Comparison of ENCODE assay signal across 8 cellular contexts in genomic region chr7:102395958-102396709, GRCh38. TPM values are rescaled to one million over a fixed set of nuclear protein-coding genes. Genes with fewer than 3 reads are reported as not detected.
DNase-seq lines count a peak whose midpoint lies in the region; ATAC-seq and TF ChIP-seq lines count a peak whose summit lies in the region.

Gene PRKRIP1, plus strand, starts transcription at chr7:102396363. Its CDS starts 49 bp downstream, at chr7:102396412.

- ATAC-seq in naive thymus-derived CD8-positive, alpha-beta T cell, result peak; percentile 97 to 99
- peak; percentile 99 for ATAC-seq in stimulated activated naive B cell treated with anti-CD40 and anti-IgM and Interleukin-4, amounts not matched to agents 10 μg/mL and 1 μg/mL and 100 μg/mL, for 72 hours (replicated peaks)

- H3K27me3 Mint-ChIP-seq in naive thymus-derived CD8-positive, alpha-beta T cell, result no peaks in the 10 kb centered on the region
- H3K27me3 Mint-ChIP-seq in stimulated activated naive B cell treated with anti-CD40 and anti-IgM and Interleukin-4, amounts not matched to agents 10 μg/mL and 1 μg/mL and 100 μg/mL, for 72 hours, result no peaks in the 10 kb centered on the region

- CTCF ChIA-PET in RWPE1 (lab: Yijun Ruan, JAX), result interaction anchor here (0.5 to 1.3 kb wide), 3 partner anchors 9 to 185 kb away, joined by 3 to 4 read pairs (median 4); no protein-coding TSS in a partner anchor

- no peaks in the 10 kb centered on the region for H3K9me3 Mint-ChIP-seq in naive thymus-derived CD8-positive, alpha-beta T cell
- H3K9me3 Mint-ChIP-seq in stimulated activated naive B cell treated with anti-CD40 and anti-IgM and Interleukin-4, amounts not matched to agents 10 μg/mL and 1 μg/mL and 100 μg/mL, for 72 hours, result no peaks in the 10 kb centered on the region

- DNase-seq in EH (ENCODE audit: low read depth) (peak; percentile 95), H4 (ENCODE audit: low spot score) (peak; percentile 97), LoVo (ENCODE audit: low spot score) (peak; percentile 95), RWPE1 (ENCODE audit: low spot score) (peak; percentile 92), fibroblast of mammary gland (ENCODE audit: low read depth) (peak; percentile 90)
- peak; percentile 62 to 71 for DNase-seq in activated T-helper 1 cell treated with anti-CD3 and anti-CD28 coated beads, Interleukin-2, amount 50 U/mL, for 16 hours (ENCODE audit: low read depth in 1 of 2, low spot score in 1 of 2)
- peak; percentile 73 to 95 (median 90) for DNase-seq in naive thymus-derived CD8-positive, alpha-beta T cell
- DNase-seq in stimulated activated naive B cell treated with anti-CD40 and anti-IgM and Interleukin-4, amounts not matched to agents 10 μg/mL and 1 μg/mL and 100 μg/mL, for 72 hours, result peak; percentile 88

- POLR2A ChIA-PET in RWPE1 (lab: Yijun Ruan, JAX; ENCODE audit: low non-redundant PET), result interaction anchor here (0.6 kb wide), 1 partner anchor 127 kb away, joined by 3 read pairs; no protein-coding TSS in a partner anchor
- POLR2A ChIA-PET in naive thymus-derived CD8-positive, alpha-beta T cell (lab: Charles Lee), result interaction anchor here (0.5 to 3.2 kb wide), 18 partner anchors 9 to 1152 kb away, joined by 3 to 14 read pairs (median 6); no protein-coding TSS in a partner anchor

- peaks cover 0 to 29% (median 2%) of the 10 kb centered on the region in 3 donors for H3K36me3 Mint-ChIP-seq in naive thymus-derived CD8-positive, alpha-beta T cell
- peaks cover 26 to 41% of the 10 kb centered on the region in 2 donors for H3K36me3 Mint-ChIP-seq in stimulated activated naive B cell treated with anti-CD40 and anti-IgM and Interleukin-4, amounts not matched to agents 10 μg/mL and 1 μg/mL and 100 μg/mL, for 72 hours

- H3K4me3 ChIP-seq in fibroblast of mammary gland (ENCODE audit: control insufficient read depth, low read depth, low read length), result peak within 1 kb of the TSS; percentile 97

- H3K27ac Mint-ChIP-seq in naive thymus-derived CD8-positive, alpha-beta T cell, result peak within 1 kb of the TSS; percentile 86 to 99 (median 96)
- H3K27ac Mint-ChIP-seq in stimulated activated naive B cell treated with anti-CD40 and anti-IgM and Interleukin-4, amounts not matched to agents 10 μg/mL and 1 μg/mL and 100 μg/mL, for 72 hours, result peak within 1 kb of the TSS; percentile 97

- H3K27ac ChIP-seq in RWPE1, result peak within 1 kb of the TSS; percentile 82

- peaks cover 16 to 28% (median 23%) of the 10 kb centered on the region in 4 donors for H3K4me1 Mint-ChIP-seq in naive thymus-derived CD8-positive, alpha-beta T cell
- H3K4me1 Mint-ChIP-seq in stimulated activated naive B cell treated with anti-CD40 and anti-IgM and Interleukin-4, amounts not matched to agents 10 μg/mL and 1 μg/mL and 100 μg/mL, for 72 hours, result peaks cover 11 to 24% of the 10 kb centered on the region in 2 donors

- no peak for TF ChIP-seq CTCF in RWPE1 (conservative IDR thresholded peaks at IDR 0.05; ENCODE audit: low read depth)
- TF ChIP-seq CTCF in fibroblast of mammary gland (conservative IDR thresholded peaks at IDR 0.05; ENCODE audit: control insufficient read depth, insufficient read depth, low read depth, low read length), result no peak

- H3K4me3 Mint-ChIP-seq in naive thymus-derived CD8-positive, alpha-beta T cell, result peak within 1 kb of the TSS; percentile 89 to 99 (median 95)
- H3K4me3 Mint-ChIP-seq in stimulated activated naive B cell treated with anti-CD40 and anti-IgM and Interleukin-4, amounts not matched to agents 10 μg/mL and 1 μg/mL and 100 μg/mL, for 72 hours, result peak within 1 kb of the TSS; percentile 90 to 91

RNA-seq across cellular contexts. Expression of gene PRKRIP1, which starts in this region (rescaled TPM):
- 20.9 and 24.5 TPM in 2 replicates for total RNA-seq in H4 (2014; rRNA removed; shearing (Covaris generic))
- total RNA-seq in naive thymus-derived CD8-positive, alpha-beta T cell, result 10 to 100 TPM; 47.9 TPM
- 10 to 100 TPM; 13.4 to 27.0 (median 17.7) TPM for polyA plus RNA-seq in naive thymus-derived CD8-positive, alpha-beta T cell

Comparison
In these comparisons a context has a peak if more than half of its experiments do, and no peak if none do; other contexts are left out.
1. Peak in every context shown above with its lines: DNase-seq, ATAC-seq, H3K4me3 ChIP-seq and H3K27ac ChIP-seq.